ENCODE assay signal across 10 cellular contexts in the genomic region with DNA sequence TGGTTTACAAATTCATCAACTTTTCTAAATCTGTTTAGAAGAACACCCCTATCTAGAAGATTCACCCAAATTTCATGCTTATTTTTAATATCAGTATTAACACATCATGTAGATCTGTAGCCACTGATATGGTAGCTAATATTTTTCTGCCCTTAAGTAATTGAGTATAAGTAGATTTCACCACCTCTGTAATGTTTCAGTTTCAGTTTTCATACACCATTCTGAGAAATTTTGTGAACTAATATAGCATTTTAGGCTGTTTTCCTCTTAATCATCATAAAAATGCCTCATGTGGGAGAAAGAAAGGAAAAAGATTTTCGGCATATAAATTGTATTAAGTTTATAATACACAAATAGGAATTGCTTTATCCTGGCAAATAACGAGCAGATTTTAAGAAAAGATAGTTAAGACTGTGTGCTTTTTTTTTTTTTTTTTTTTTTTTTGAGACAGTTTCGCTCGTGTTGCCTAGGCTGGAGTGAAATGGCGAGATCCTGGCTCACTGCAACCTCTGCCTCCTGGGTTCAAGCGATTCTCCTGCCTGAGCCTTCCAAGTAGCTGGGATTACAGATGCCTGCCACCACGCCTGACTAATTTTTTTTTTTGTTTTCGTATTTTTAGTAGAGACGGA. TPM values are rescaled to one million over a fixed set of nuclear protein-coding genes. Genes with fewer than 3 reads are reported as not detected.
DNase-seq lines count a peak whose midpoint lies in the region; ATAC-seq and TF ChIP-seq lines count a peak whose summit lies in the region.
"Had no signal": no experiment of that assay in that cellular context is flagged by ENCODE, and none has a peak within 500 bp of the region (broad histone marks: within the 10 kb centered on the region; RNA-seq: fewer than 3 reads in every experiment).

No MANE protein-coding gene starts in this region.

- H3K4me1 ChIP-seq in MM.1S (ENCODE audit: low read length) (peaks cover 11% of the 10 kb centered on the region; the same call in 1 of the 2 replicates), iPS-15b (ENCODE audit: control insufficient read depth, insufficient read depth, low read length) (peaks cover 38% of the 10 kb centered on the region), heart left ventricle (peaks cover 0 to 39% (median 1%) of the 10 kb centered on the region in 12 donors), right atrium auricular region (no peaks in the 10 kb centered on the region)

- no peak for TF ChIP-seq CTCF in MM.1S (IDR thresholded peaks at IDR 0.05; ENCODE audit: low read length)
- TF ChIP-seq CTCF in heart left ventricle (IDR thresholded peaks at IDR 0.05) = no peak
- no peak for TF ChIP-seq CTCF in right atrium auricular region (IDR thresholded peaks at IDR 0.05)

- peak overlapping the region; percentile 38 for H2AFZ ChIP-seq in MM.1S (ENCODE audit: low read length)

- no peaks in the 10 kb centered on the region for H4K20me1 ChIP-seq in MM.1S (ENCODE audit: insufficient read depth, low read length)

- no peak overlapping the region for H3K9ac ChIP-seq in MM.1S (ENCODE audit: low read length)
- peak overlapping the region; percentile 37 for H3K9ac ChIP-seq in iPS-15b (ENCODE audit: low read depth, low read length)

- H3K4me3 ChIP-seq in MM.1S (ENCODE audit: low read length) (peak overlapping the region; percentile 43), iPS-15b (ENCODE audit: low read depth, low read length) (no peak overlapping the region), heart left ventricle (no peak overlapping the region), right atrium auricular region (no peak overlapping the region)
- H3K4me3 ChIP-seq: dorsolateral prefrontal cortex had no signal

- intact Hi-C loops in heart left ventricle (cut with DNase I) = no loop called here

- H3K36me3 ChIP-seq in MM.1S (replicated peaks; ENCODE audit: insufficient read depth, low read length) = no peaks in the 10 kb centered on the region
- H3K36me3 ChIP-seq in iPS-15b (ENCODE audit: control insufficient read depth, insufficient read depth, low read length) = no peaks in the 10 kb centered on the region
- H3K36me3 ChIP-seq in heart left ventricle = no peaks in the 10 kb centered on the region
- no peaks in the 10 kb centered on the region for H3K36me3 ChIP-seq in right atrium auricular region

- no peaks in the 10 kb centered on the region for H3F3A ChIP-seq in MM.1S (ENCODE audit: insufficient read depth, low read length)

- H3K27ac ChIP-seq in MM.1S (ENCODE audit: low read length) = no peak overlapping the region
- peak overlapping the region in 1 of 12 donors; percentile 38 for H3K27ac ChIP-seq in heart left ventricle
- H3K27ac ChIP-seq in right atrium auricular region = no peak overlapping the region
- H3K27ac ChIP-seq: dorsolateral prefrontal cortex had no signal

- no peaks in the 10 kb centered on the region for H3K9me2 ChIP-seq in MM.1S (replicated peaks; ENCODE audit: insufficient read depth, low read length)

- ATAC-seq in GM18867 (IDR thresholded peaks at IDR 0.05; ENCODE audit: unreplicated experiment) = peak; percentile 93
- peak; percentile 88 for ATAC-seq in GM21619 (IDR thresholded peaks at IDR 0.05; ENCODE audit: unreplicated experiment)
- no peak for ATAC-seq in heart left ventricle

- no peaks in the 10 kb centered on the region for H3K79me2 ChIP-seq in MM.1S (ENCODE audit: low read length)

- DNase-seq in MM.1S (peak; percentile 56), heart left ventricle (no peak), right atrium auricular region (ENCODE audit: low spot score) (no peak), glomerular visceral epithelial cell (ENCODE audit: extremely low spot score) (no peak)
- DNase-seq: dorsolateral prefrontal cortex, NCI-H1436, SIG-M5 had no signal

- WGBS in heart left ventricle, 4 donors = 84 to 88% (median 87%) methylated on average over 9 of the region's 9 CpGs

- H3K9me3 ChIP-seq in MM.1S (replicated peaks; ENCODE audit: insufficient read depth, low read length) (no peaks in the 10 kb centered on the region), iPS-15b (ENCODE audit: control insufficient read depth, insufficient read depth, low read length) (no peaks in the 10 kb centered on the region), heart left ventricle (no peaks in the 10 kb centered on the region), right atrium auricular region (no peaks in the 10 kb centered on the region)

- H3K27me3 ChIP-seq in MM.1S (replicated peaks; ENCODE audit: insufficient read depth, low read length) = no peaks in the 10 kb centered on the region
- no peaks in the 10 kb centered on the region for H3K27me3 ChIP-seq in iPS-15b (ENCODE audit: control insufficient read depth, insufficient read depth, low read length)
- no peaks in the 10 kb centered on the region for H3K27me3 ChIP-seq in heart left ventricle
- no peaks in the 10 kb centered on the region for H3K27me3 ChIP-seq in right atrium auricular region

- TF ChIP-seq POLR2A in heart left ventricle (IDR thresholded peaks at IDR 0.05) = no peak

- peak overlapping the region; percentile 33 for H3K4me2 ChIP-seq in MM.1S (ENCODE audit: low read depth, low read length)

RNA-seq across cellular contexts. Expression of gene RBPJ, which starts 21.4 kb away (rescaled TPM):
- total RNA-seq in heart left ventricle (10 to 100 TPM; 29.7 to 84.3 (median 38.0) TPM), right atrium auricular region (10 to 100 TPM; 31.4 to 41.0 TPM)
- polyA plus RNA-seq in heart left ventricle = 10 to 100 TPM; 21.9 to 27.7 TPM

Comparison
In these comparisons a context has a peak if more than half of its experiments do, and no peak if none do; other contexts are left out.
1. ATAC-seq: peak in GM18867 (single experiment) and GM21619 (single experiment); none in heart left ventricle (0 of 4).